1 cellular context compared by ENCODE assay signal in genomic region chr10:119633538-119634218, GRCh38.
A peak's percentile ranks its signal among the peaks of the same experiment; 100 is the strongest.
TF ChIP-seq lines count a peak whose summit lies in the region.

No MANE protein-coding gene starts in this region.

TF ChIP-seq in HepG2, 621 proteins besides CTCF, POLR2A, EP300 and RAD21:
- no peak for TF ChIP-seq HCFC1 (IDR thresholded peaks at IDR 0.05; ENCODE audit: low read depth, low read length)
- TF ChIP-seq ZNF292 (CRISPR knock-in tag; IDR thresholded peaks at IDR 0.05; ENCODE audit: borderline replicate concordance, low read depth), result peak; percentile 54; the same call in 1 of the 2 replicates
- TF ChIP-seq ZMYM3 (CRISPR knock-in tag; IDR thresholded peaks at IDR 0.05), result peak; percentile 84
- peak; percentile 67; the same call in 1 of the 2 replicates for TF ChIP-seq ZBTB26 (CRISPR knock-in tag; IDR thresholded peaks at IDR 0.05; ENCODE audit: borderline replicate concordance)
- no peak for TF ChIP-seq NFKBIZ (CRISPR knock-in tag; IDR thresholded peaks at IDR 0.05)
- peak; percentile 96 for TF ChIP-seq ZNF460 (CRISPR knock-in tag; IDR thresholded peaks at IDR 0.05; ENCODE audit: borderline replicate concordance)
- TF ChIP-seq ADNP (CRISPR knock-in tag; IDR thresholded peaks at IDR 0.05), result 0 out of 2 replicates have a peak, but pooled peaks have one; percentile 19
- TF ChIP-seq FOXP1 (IDR thresholded peaks at IDR 0.05), result peak; percentile 70
- peak; percentile 83 for TF ChIP-seq FOXP1 (CRISPR knock-in tag; IDR thresholded peaks at IDR 0.05)
- TF ChIP-seq ZNF740 (CRISPR knock-in tag; IDR thresholded peaks at IDR 0.05), result no peak
- no peak for TF ChIP-seq MZF1 (CRISPR knock-in tag; IDR thresholded peaks at IDR 0.05; ENCODE audit: borderline replicate concordance)
- TF ChIP-seq KDM1A (CRISPR knock-in tag; IDR thresholded peaks at IDR 0.05), result 0 out of 2 replicates have a peak, but pooled peaks have one; percentile 48
- 0 out of 2 replicates have a peak, but pooled peaks have one; percentile 19 for TF ChIP-seq ZNF121 (CRISPR knock-in tag; IDR thresholded peaks at IDR 0.05)
- peak; percentile 95 for TF ChIP-seq ZNF770 (CRISPR knock-in tag; IDR thresholded peaks at IDR 0.05)
- peak; percentile 65 for TF ChIP-seq FOXP4 (CRISPR knock-in tag; IDR thresholded peaks at IDR 0.05)
- TF ChIP-seq FOXJ3 (CRISPR knock-in tag; IDR thresholded peaks at IDR 0.05; ENCODE audit: borderline replicate concordance), result 0 out of 2 replicates have a peak, but pooled peaks have one; percentile 28
- peak; percentile 56; the same call in 1 of the 2 replicates for TF ChIP-seq PAXIP1 (CRISPR knock-in tag; conservative IDR thresholded peaks at IDR 0.05)
